ENCODE assay signal across 13 cellular contexts in the genomic region with DNA sequence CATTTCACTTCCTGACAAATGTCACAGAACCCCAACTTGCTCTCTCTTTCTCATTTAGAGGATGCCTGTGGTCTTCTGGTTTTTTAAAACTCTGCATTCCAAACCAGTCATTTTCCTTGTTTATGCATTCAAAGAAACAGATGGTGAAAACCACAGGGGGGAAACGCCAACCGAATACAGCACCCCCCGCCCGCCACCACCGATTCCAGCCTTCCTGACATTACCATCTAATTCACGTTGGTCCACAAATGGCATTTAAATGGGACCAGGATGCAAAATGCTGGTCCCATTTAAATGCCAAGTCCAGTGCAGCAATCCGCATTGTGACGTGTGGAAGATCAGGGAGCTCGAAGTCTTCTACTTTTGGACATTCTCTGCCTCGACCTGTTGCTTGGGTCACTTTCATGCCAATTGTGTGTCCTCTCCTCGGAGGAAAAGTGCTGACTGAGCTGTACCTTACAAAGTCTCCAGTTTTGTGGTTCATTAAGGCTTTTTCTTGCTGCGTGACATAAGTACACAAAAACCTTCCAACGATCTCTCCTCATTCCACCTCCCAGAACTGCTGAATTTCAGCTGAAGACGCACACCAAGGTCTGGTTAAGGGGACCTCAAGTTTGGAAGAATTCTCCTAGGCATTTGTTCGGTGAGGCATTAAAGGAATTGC. TPM values are rescaled to one million over a fixed set of nuclear protein-coding genes. Genes with fewer than 3 reads are reported as not detected.
DNase-seq lines count a peak whose midpoint lies in the region; ATAC-seq and TF ChIP-seq lines count a peak whose summit lies in the region.
"Had no signal": no experiment of that assay in that cellular context is flagged by ENCODE, and none has a peak within 500 bp of the region (broad histone marks: within the 10 kb centered on the region; RNA-seq: fewer than 3 reads in every experiment).

No MANE protein-coding gene starts in this region.

- H3K9me3 Mint-ChIP-seq in naive thymus-derived CD4-positive, alpha-beta T cell, result peaks cover 0 to 5% (median 0%) of the 10 kb centered on the region in 11 donors
- H3K9me3 Mint-ChIP-seq in glutamatergic neuron (ENCODE audit: unreplicated experiment), result no peaks in the 10 kb centered on the region

- CTCF ChIA-PET in AG04449 (lab: Yijun Ruan, JAX), result interaction anchor here (1.3 to 2.7 kb wide), 3 partner anchors 10 to 300 kb away, joined by 4 to 12 read pairs (median 5); no protein-coding TSS in a partner anchor
- CTCF ChIA-PET in naive thymus-derived CD4-positive, alpha-beta T cell (lab: Charles Lee), result no interaction called here

- peak; percentile 86 for DNase-seq in AG04449 (ENCODE audit: low read depth, low spot score)
- DNase-seq in H4 (ENCODE audit: low spot score), result peak; percentile 88
- peak; percentile 91 for DNase-seq in cerebellar cortex (ENCODE audit: low spot score)
- no peak for DNase-seq in naive thymus-derived CD4-positive, alpha-beta T cell
- no peak for DNase-seq in NCI-H226
- no peak for DNase-seq in glutamatergic neuron
- DNase-seq: anterior cingulate cortex; left ventricle myocardium superior; NCI-H1417 treated with DMSO at 0.1 percent for 48 hours; stimulated activated CD8-positive, alpha-beta memory T cell treated with anti-CD3 and anti-CD28 coated beads, Interleukin-4, amount 100 ng/mL, for 48 hours; T-helper 9 cell had no signal

- H3K27me3 ChIP-seq in naive thymus-derived CD4-positive, alpha-beta T cell (ENCODE audit: control insufficient read depth in 2 of 2, insufficient read depth in 2 of 2, low read length in 2 of 2), result no peaks in the 10 kb centered on the region

- H3K9me3 ChIP-seq in naive thymus-derived CD4-positive, alpha-beta T cell (ENCODE audit: control insufficient read depth in 2 of 3, low read length in 3 of 3), result no peaks in the 10 kb centered on the region

- peaks cover 13 to 68% (median 44%) of the 10 kb centered on the region in 5 donors for H3K36me3 Mint-ChIP-seq in naive thymus-derived CD4-positive, alpha-beta T cell
- no peaks in the 10 kb centered on the region for H3K36me3 Mint-ChIP-seq in glutamatergic neuron (ENCODE audit: unreplicated experiment)

- peak overlapping the region in 1 of 10 donors; percentile 0 for H3K4me3 Mint-ChIP-seq in naive thymus-derived CD4-positive, alpha-beta T cell
- H3K4me3 Mint-ChIP-seq in glutamatergic neuron (ENCODE audit: unreplicated experiment), result no peak overlapping the region

- TF ChIP-seq CTCF in AG04449 (IDR thresholded peaks at IDR 0.05; ENCODE audit: insufficient read depth, low read length, missing control alignments) (no peak), glutamatergic neuron (IDR thresholded peaks at IDR 0.05; ENCODE audit: partially characterized antibody, unreplicated experiment) (no peak)

- peaks cover 11 to 23% of the 10 kb centered on the region in 2 donors for H3K4me1 ChIP-seq in naive thymus-derived CD4-positive, alpha-beta T cell (ENCODE audit: control insufficient read depth in 2 of 2, insufficient read depth in 2 of 2, low read length in 2 of 2)

- H3K4me1 Mint-ChIP-seq in naive thymus-derived CD4-positive, alpha-beta T cell, result peaks cover 21 to 62% (median 42%) of the 10 kb centered on the region in 7 donors
- H3K4me1 Mint-ChIP-seq in glutamatergic neuron (ENCODE audit: low read depth, unreplicated experiment), result peaks cover 15% of the 10 kb centered on the region

- H3K27me3 Mint-ChIP-seq in naive thymus-derived CD4-positive, alpha-beta T cell, result no peaks in the 10 kb centered on the region
- H3K27me3 Mint-ChIP-seq in glutamatergic neuron (ENCODE audit: unreplicated experiment), result no peaks in the 10 kb centered on the region

- H3K36me3 ChIP-seq in naive thymus-derived CD4-positive, alpha-beta T cell (ENCODE audit: control insufficient read depth in 2 of 3, insufficient read depth in 3 of 3, low read length in 3 of 3), result peaks cover 0 to 4% (median 0%) of the 10 kb centered on the region in 3 experiments

- POLR2A ChIA-PET in AG04449 (lab: Yijun Ruan, JAX), result interaction anchor here (0.9 to 1.3 kb wide), 2 partner anchors 10 to 236 kb away, joined by 3 read pairs; no protein-coding TSS in a partner anchor
- POLR2A ChIA-PET in naive thymus-derived CD4-positive, alpha-beta T cell (lab: Charles Lee), result no interaction called here

- peak overlapping the region; percentile 38 for H3K4me3 ChIP-seq in AG04449 (ENCODE audit: low read depth, low read length)
- H3K4me3 ChIP-seq in naive thymus-derived CD4-positive, alpha-beta T cell (ENCODE audit: low read length), result no peak overlapping the region

- H3K27ac ChIP-seq in naive thymus-derived CD4-positive, alpha-beta T cell (ENCODE audit: low read depth, low read length), result no peak overlapping the region

- peak overlapping the region in 5 of 9 donors; percentile 5 to 56 (median 29) for H3K27ac Mint-ChIP-seq in naive thymus-derived CD4-positive, alpha-beta T cell
- H3K27ac Mint-ChIP-seq in glutamatergic neuron (ENCODE audit: unreplicated experiment), result no peak overlapping the region

- intact Hi-C loops in naive thymus-derived CD4-positive, alpha-beta T cell (cut with micrococcal nuclease), result no loop called here

- no peak for ATAC-seq in naive thymus-derived CD4-positive, alpha-beta T cell
- ATAC-seq in GM19397 (IDR thresholded peaks at IDR 0.05; ENCODE audit: unreplicated experiment) (no peak), GM18873 (IDR thresholded peaks at IDR 0.05; ENCODE audit: low FRiP score, unreplicated experiment) (no peak)
- ATAC-seq: left ventricle myocardium superior had no signal

RNA-seq across cellular contexts. Expression of a gene that starts 35.8 kb away (rescaled TPM):
- total RNA-seq in H4 (2014; rRNA removed; shearing (Covaris generic)), result 1.2 and 4.0 TPM in 2 replicates
- 10 to 100 TPM; 29.4 to 62.9 (median 40.2) TPM for total RNA-seq in naive thymus-derived CD4-positive, alpha-beta T cell
- 10 to 100 TPM; 14.2 to 30.7 TPM for polyA plus RNA-seq in naive thymus-derived CD4-positive, alpha-beta T cell
- 0.71 TPM for total RNA-seq in glutamatergic neuron (ENCODE audit: unreplicated experiment)

Comparison
In these comparisons a context has a peak if more than half of its experiments do, and no peak if none do; other contexts are left out.
1. DNase-seq: peak in AG04449 (single experiment), H4 (single experiment) and cerebellar cortex (single experiment); none in naive thymus-derived CD4-positive, alpha-beta T cell (0 of 9), NCI-H226 (single experiment) and glutamatergic neuron (single experiment).